18 cellular contexts compared by ENCODE assay signal in the genomic region with DNA sequence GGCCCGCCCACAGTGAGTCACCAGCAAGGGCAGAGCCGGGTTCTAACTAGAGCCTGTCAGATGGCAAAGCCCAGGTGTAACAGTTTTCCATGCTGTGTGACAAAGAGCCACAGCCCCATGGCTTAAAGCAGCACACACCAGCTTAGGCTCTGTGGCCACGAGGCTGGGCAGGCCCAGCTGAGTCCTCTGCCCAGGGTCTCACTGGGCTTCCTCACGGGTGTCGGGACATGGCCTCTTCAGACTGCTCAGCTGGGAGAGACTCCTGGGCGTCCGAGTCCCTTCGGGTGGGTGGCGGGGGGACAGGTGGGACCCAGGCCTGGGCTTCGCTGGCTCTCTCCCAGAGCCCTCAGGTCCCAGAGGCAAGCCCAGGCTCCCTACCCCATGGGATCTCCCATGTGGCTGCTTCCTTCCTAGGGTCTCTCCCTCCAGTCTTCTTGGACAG.
DNase-seq lines count a peak whose midpoint lies in the region; ATAC-seq and TF ChIP-seq lines count a peak whose summit lies in the region.
"Had no signal": no experiment of that assay in that cellular context is flagged by ENCODE, and none has a peak within 500 bp of the region (broad histone marks: within the 10 kb centered on the region; RNA-seq: fewer than 3 reads in every experiment).

No MANE protein-coding gene starts in this region.

- TF ChIP-seq CTCF in coronary artery (IDR thresholded peaks at IDR 0.05), result no peak
- no peak for TF ChIP-seq CTCF in osteoblast (IDR thresholded peaks at IDR 0.05; ENCODE audit: extremely low read depth, low read depth, low read length)

- no peaks in the 10 kb centered on the region for H3K9me3 ChIP-seq in osteoblast (ENCODE audit: low read depth, low read length)
- H3K9me3 ChIP-seq: gastroesophageal sphincter, neutrophil had no signal

- H3K27me3 ChIP-seq in osteoblast (ENCODE audit: insufficient read depth, low read length), result peaks cover 13% of the 10 kb centered on the region

- H3K27me3 Mint-ChIP-seq in activated T-helper 2 cell treated with anti-CD3 and anti-CD28 coated beads, Interferon-gamma antibody, Interleukin-2, Interleukin-4, amounts not matched to agents 10 μg/mL and 5 μg/mL and 100 μg/mL, durations not matched to agents 14 hours and 24 hours and 36 hours (ENCODE audit: low read depth), result no peaks in the 10 kb centered on the region

- H4K20me1 ChIP-seq in osteoblast (ENCODE audit: insufficient read depth, low read length), result no peaks in the 10 kb centered on the region

- H3K4me3 Mint-ChIP-seq in activated T-helper 2 cell treated with anti-CD3 and anti-CD28 coated beads, Interferon-gamma antibody, Interleukin-2, Interleukin-4, amounts not matched to agents 10 μg/mL and 5 μg/mL and 100 μg/mL, durations not matched to agents 14 hours and 24 hours and 36 hours (ENCODE audit: low read depth), result no peak overlapping the region
- H3K4me3 Mint-ChIP-seq: dendritic cell treated with granulocyte-macrophage colony-stimulating factor and Interleukin-4, amounts not matched to agents 40 ng/mL and 50 ng/mL, for 4 days; memory B cell; T-cell had no signal

- no peaks in the 10 kb centered on the region for H3K79me2 ChIP-seq in osteoblast (ENCODE audit: insufficient read depth, low read length)

- peak; percentile 1 for DNase-seq in stimulated activated CD4-positive, alpha-beta T cell treated with anti-CD3 and anti-CD28 coated beads, Interleukin-4, amount 100 ng/mL, for 24 hours
- no peak for DNase-seq in stimulated activated CD4-positive, alpha-beta T cell treated with anti-CD3 and anti-CD28 coated beads, Interleukin-15, amount 100 ng/mL, for 24 hours
- DNase-seq in coronary artery (ENCODE audit: low spot score) (peak; percentile 69), osteoblast (ENCODE audit: insufficient read length, low spot score, missing footprints) (peak; percentile 87), SKM-1 (lab: John Stamatoyannopoulos, UW; ENCODE audit: unreplicated experiment) (no peak), HuH-7.5 (ENCODE audit: low spot score) (no peak)
- no peak for DNase-seq in activated T-helper 2 cell treated with anti-CD3 and anti-CD28 coated beads, Interferon-gamma antibody, Interleukin-2, Interleukin-4, amounts not matched to agents 10 μg/mL and 5 μg/mL and 100 μg/mL, durations not matched to agents 14 hours and 24 hours and 36 hours (ENCODE audit: low spot score)
- DNase-seq: Calu3, NCI-H1436 treated with DMSO at 0.1 percent for 48 hours, RPMI8226 had no signal

- no peak overlapping the region for H3K4me2 ChIP-seq in osteoblast (ENCODE audit: insufficient read depth, low read length)

- H3K4me3 ChIP-seq in coronary artery, result no peak overlapping the region
- H3K4me3 ChIP-seq in osteoblast (ENCODE audit: insufficient read depth, low read length), result no peak overlapping the region

- H3K4me1 ChIP-seq in osteoblast (ENCODE audit: insufficient read depth, low read length), result peaks cover 14% of the 10 kb centered on the region

- H3K27ac Mint-ChIP-seq in activated T-helper 2 cell treated with anti-CD3 and anti-CD28 coated beads, Interferon-gamma antibody, Interleukin-2, Interleukin-4, amounts not matched to agents 10 μg/mL and 5 μg/mL and 100 μg/mL, durations not matched to agents 14 hours and 24 hours and 36 hours, result no peak overlapping the region
- H3K27ac Mint-ChIP-seq: dendritic cell treated with granulocyte-macrophage colony-stimulating factor and Interleukin-4, amounts not matched to agents 40 ng/mL and 50 ng/mL, for 4 days; memory B cell; T-cell had no signal

- intact Hi-C loops in activated T-helper 2 cell treated with anti-CD3 and anti-CD28 coated beads, Interferon-gamma antibody, Interleukin-2, Interleukin-4, amounts not matched to agents 10 μg/mL and 5 μg/mL and 100 μg/mL, durations not matched to agents 14 hours and 24 hours and 36 hours (cut with micrococcal nuclease), result no loop called here

- no peaks in the 10 kb centered on the region for H3K36me3 ChIP-seq in osteoblast (ENCODE audit: insufficient read depth, low read length)
- H3K36me3 ChIP-seq: gastroesophageal sphincter, neutrophil had no signal

- no peaks in the 10 kb centered on the region for H3K9me3 Mint-ChIP-seq in activated T-helper 2 cell treated with anti-CD3 and anti-CD28 coated beads, Interferon-gamma antibody, Interleukin-2, Interleukin-4, amounts not matched to agents 10 μg/mL and 5 μg/mL and 100 μg/mL, durations not matched to agents 14 hours and 24 hours and 36 hours
- H3K9me3 Mint-ChIP-seq: dendritic cell treated with granulocyte-macrophage colony-stimulating factor and Interleukin-4, amounts not matched to agents 40 ng/mL and 50 ng/mL, for 4 days; memory B cell; T-cell had no signal

- peak overlapping the region in 1 of 2 donors; percentile 93 for H3K27ac ChIP-seq in coronary artery
- no peak overlapping the region for H3K27ac ChIP-seq in osteoblast (ENCODE audit: low read depth, low read length)
- H3K27ac ChIP-seq: epithelial cell of prostate, neutrophil, VCaP had no signal

- no peak overlapping the region for H2AFZ ChIP-seq in osteoblast (ENCODE audit: low read length)

- no peaks in the 10 kb centered on the region for H3K4me1 Mint-ChIP-seq in activated T-helper 2 cell treated with anti-CD3 and anti-CD28 coated beads, Interferon-gamma antibody, Interleukin-2, Interleukin-4, amounts not matched to agents 10 μg/mL and 5 μg/mL and 100 μg/mL, durations not matched to agents 14 hours and 24 hours and 36 hours (ENCODE audit: low read depth)
- H3K4me1 Mint-ChIP-seq: memory B cell, T-cell had no signal

- no peaks in the 10 kb centered on the region for H3K36me3 Mint-ChIP-seq in activated T-helper 2 cell treated with anti-CD3 and anti-CD28 coated beads, Interferon-gamma antibody, Interleukin-2, Interleukin-4, amounts not matched to agents 10 μg/mL and 5 μg/mL and 100 μg/mL, durations not matched to agents 14 hours and 24 hours and 36 hours (ENCODE audit: low read depth)
- H3K36me3 Mint-ChIP-seq: memory B cell had no signal

- ATAC-seq in HG03457 (IDR thresholded peaks at IDR 0.05; ENCODE audit: unreplicated experiment), result no peak
- ATAC-seq: gastroesophageal sphincter, T-cell had no signal

Comparison
In these comparisons a context has a peak if more than half of its experiments do, and no peak if none do; other contexts are left out.
1. DNase-seq: peak in stimulated activated CD4-positive, alpha-beta T cell treated with anti-CD3 and anti-CD28 coated beads, Interleukin-4, amount 100 ng/mL, for 24 hours (single experiment), coronary artery (single experiment) and osteoblast (single experiment); none in stimulated activated CD4-positive, alpha-beta T cell treated with anti-CD3 and anti-CD28 coated beads, Interleukin-15, amount 100 ng/mL, for 24 hours (single experiment), activated T-helper 2 cell treated with anti-CD3 and anti-CD28 coated beads, Interferon-gamma antibody, Interleukin-2, Interleukin-4, amounts not matched to agents 10 μg/mL and 5 μg/mL and 100 μg/mL, durations not matched to agents 14 hours and 24 hours and 36 hours (single experiment), SKM-1 (single experiment) and HuH-7.5 (single experiment).